18 cellular contexts compared by ENCODE assay signal in genomic region chr3:179837374-179837773, GRCh38.
DNase-seq lines count a peak whose midpoint lies in the region; ATAC-seq, FAIRE-seq and TF ChIP-seq lines count a peak whose summit lies in the region.
"Had no signal": no experiment of that assay in that cellular context is flagged by ENCODE, and none has a peak within 500 bp of the region (broad histone marks: within the 10 kb centered on the region; RNA-seq: fewer than 3 reads in every experiment).

No MANE protein-coding gene starts in this region.

- FAIRE-seq in bronchial epithelial cell (lab: Jason Lieb, UNC), result no peak
- no peak for FAIRE-seq in kidney (lab: Jason Lieb, UNC)
- FAIRE-seq: frontal cortex had no signal

- H3K9me1 ChIP-seq in IMR-90 (ENCODE audit: insufficient read depth, low read length), result no peaks in the 10 kb centered on the region

- H3K14ac ChIP-seq in IMR-90 (replicated peaks; ENCODE audit: low read depth, low read length), result no peak overlapping the region

- H3K27me3 ChIP-seq in IMR-90 (ENCODE audit: control insufficient read depth, insufficient read depth, low read length), result no peaks in the 10 kb centered on the region
- no peaks in the 10 kb centered on the region for H3K27me3 ChIP-seq in bronchial epithelial cell (ENCODE audit: control insufficient read depth, insufficient read depth, low read length)
- H3K27me3 ChIP-seq in left lung, result no peaks in the 10 kb centered on the region
- H3K27me3 ChIP-seq: vagina had no signal

- DNase-seq in AG10803 (ENCODE audit: low read depth), result peak; percentile 12
- DNase-seq in IMR-90, result peak; percentile 24
- peak; percentile 10 for DNase-seq in bronchial epithelial cell (ENCODE audit: low read depth)
- no peak for DNase-seq in left lung
- no peak for DNase-seq in kidney
- DNase-seq in stimulated activated CD4-positive, alpha-beta T cell treated with anti-CD3 and anti-CD28 coated beads, Interleukin-1b, Interleukin-23, amount 100 ng/mL, for 48 hours, result no peak
- DNase-seq in GM10248 (ENCODE audit: extremely low spot score), result no peak
- DNase-seq: activated CD8-positive, alpha-beta memory T cell treated with anti-CD3 and anti-CD28 coated beads, Interleukin-2, amount 50 U/mL, for 48 hours; CD8-positive, alpha-beta memory T cell; GDM1; islet precursor cell; NCI-H2029 treated with DMSO at 0.1 percent for 48 hours; stimulated activated CD4-positive, alpha-beta T cell treated with anti-CD3 and anti-CD28 coated beads, Interleukin-2, amount 100 ng/mL, for 24 hours had no signal

- intact Hi-C loops in IMR-90 (cut with micrococcal nuclease) (no loop called here), left lung (cut with DNase I) (no loop called here), kidney (cut with DNase I) (no loop called here)

- no peak overlapping the region for H2BK120ac ChIP-seq in IMR-90 (ENCODE audit: low read depth, low read length)

- dilution Hi-C loops in IMR-90 (cut with HindIII; ENCODE audit: low sequenced_read_pairs, unreplicated experiment), result no loop called here

- no peak overlapping the region for H4K91ac ChIP-seq in IMR-90 (ENCODE audit: insufficient read depth, low read depth, low read length)

- no peak overlapping the region for H3K4me3 ChIP-seq in AG10803 (ENCODE audit: low read length)
- H3K4me3 ChIP-seq in IMR-90 (ENCODE audit: insufficient read depth, low read depth, low read length), result no peak overlapping the region
- no peak overlapping the region for H3K4me3 ChIP-seq in bronchial epithelial cell (ENCODE audit: low read depth, low read length)
- no peak overlapping the region for H3K4me3 ChIP-seq in left lung
- H3K4me3 ChIP-seq in kidney (ENCODE audit: low read length in 2 of 2), result no peak overlapping the region
- H3K4me3 ChIP-seq: vagina had no signal

- H2AFZ ChIP-seq in IMR-90 (replicated peaks; ENCODE audit: low read length, poor library complexity), result no peak overlapping the region

- no TSS peak for BruUV-seq in IMR-90 (replicated peaks; lab: Mats Ljungman, UMichigan)

- H2BK15ac ChIP-seq in IMR-90 (ENCODE audit: low read depth, low read length), result no peak overlapping the region

- H4K20me1 ChIP-seq in IMR-90 (ENCODE audit: insufficient read depth, low read length), result no peaks in the 10 kb centered on the region

- no peaks in the 10 kb centered on the region for H3K79me1 ChIP-seq in IMR-90 (ENCODE audit: low read depth in 1 of 2, low read length in 2 of 2)

- H3K18ac ChIP-seq in IMR-90 (ENCODE audit: low read depth, low read length), result no peak overlapping the region

- no peak for TF ChIP-seq POLR2A in IMR-90 (IDR thresholded peaks at IDR 0.05; ENCODE audit: low read depth, low read length)

- H2BK5ac ChIP-seq in IMR-90 (ENCODE audit: low read depth, low read length, poor library complexity, severe bottlenecking), result no peak overlapping the region

- H3K4me1 ChIP-seq in IMR-90 (ENCODE audit: control insufficient read depth, insufficient read depth, low read length) (0 out of 2 replicates have a peak, but pooled peaks cover 2% of the 10 kb centered on the region), left lung (no peaks in the 10 kb centered on the region), kidney (ENCODE audit: control insufficient read depth in 1 of 2, insufficient read depth in 1 of 2, low read depth in 1 of 2, low read length in 2 of 2) (no peaks in the 10 kb centered on the region)
- H3K4me1 ChIP-seq: vagina had no signal

- H4K8ac ChIP-seq in IMR-90 (ENCODE audit: low read depth in 2 of 2, low read length in 2 of 2), result no peak overlapping the region

- no peak for ATAC-seq in IMR-90 (ENCODE audit: low read depth)
- peak; percentile 17 for ATAC-seq in left lung
- no peak for ATAC-seq in GM19351 (IDR thresholded peaks at IDR 0.05; ENCODE audit: unreplicated experiment)
- ATAC-seq: activated naive CD4-positive, alpha-beta T cell treated with anti-CD3 and anti-CD28 coated beads, Interleukin-2, amount 50 U/mL, for 72 hours had no signal

- H3K9me3 ChIP-seq in IMR-90 (ENCODE audit: control insufficient read depth, insufficient read depth, low read length) (no peaks in the 10 kb centered on the region), left lung (no peaks in the 10 kb centered on the region), kidney (ENCODE audit: control insufficient read depth in 1 of 2, low read length in 2 of 2) (no peaks in the 10 kb centered on the region)
- H3K9me3 ChIP-seq: vagina had no signal

- H3K4ac ChIP-seq in IMR-90 (ENCODE audit: low read depth, low read length), result no peak overlapping the region

- TF ChIP-seq RAD21 in IMR-90 (IDR thresholded peaks at IDR 0.05; ENCODE audit: low read length), result no peak

- H3K9ac ChIP-seq in IMR-90 (ENCODE audit: low read depth, low read length) (no peak overlapping the region), kidney (ENCODE audit: low read length in 2 of 2) (no peak overlapping the region)

- peak; percentile 20; the same call in 1 of the 2 replicates for TF ChIP-seq CTCF in AG10803 (conservative IDR thresholded peaks at IDR 0.05; ENCODE audit: low read length)
- TF ChIP-seq CTCF in IMR-90 (conservative IDR thresholded peaks at IDR 0.05; ENCODE audit: low read depth, low read length), result 0 out of 2 replicates have a peak, but pooled peaks have one; percentile 6
- no peak for TF ChIP-seq CTCF in bronchial epithelial cell (IDR thresholded peaks at IDR 0.05; ENCODE audit: insufficient read depth, low read length, severe bottlenecking)
- no peak for TF ChIP-seq CTCF in left lung (IDR thresholded peaks at IDR 0.05)
- TF ChIP-seq CTCF in kidney (IDR thresholded peaks at IDR 0.05; ENCODE audit: borderline replicate concordance, extremely low read depth, insufficient read depth), result no peak
- no peak for TF ChIP-seq CTCF in GM10248 (IDR thresholded peaks at IDR 0.05; ENCODE audit: control extremely low read depth, extremely low read depth, low read depth, missing control alignments)

- H3K36me3 ChIP-seq in IMR-90 (ENCODE audit: control insufficient read depth, insufficient read depth, low read length), result no peaks in the 10 kb centered on the region
- H3K36me3 ChIP-seq in bronchial epithelial cell (ENCODE audit: control insufficient read depth, insufficient read depth, low read length), result no peaks in the 10 kb centered on the region
- no peaks in the 10 kb centered on the region for H3K36me3 ChIP-seq in left lung
- H3K36me3 ChIP-seq in kidney (ENCODE audit: control insufficient read depth in 1 of 2, insufficient read depth in 2 of 2, low read length in 2 of 2), result no peaks in the 10 kb centered on the region
- H3K36me3 ChIP-seq: vagina had no signal

- POLR2A ChIA-PET in IMR-90 (lab: Charles Lee; ENCODE audit: unreplicated experiment), result no interaction called here
- POLR2A ChIA-PET in GM10248 (lab: Yijun Ruan, JAX), result no interaction called here

- H3K23ac ChIP-seq in IMR-90 (ENCODE audit: low read depth, low read length), result no peak overlapping the region

- no peak overlapping the region for H4K5ac ChIP-seq in IMR-90 (ENCODE audit: low read depth, low read length)

- no peak overlapping the region for H3K4me2 ChIP-seq in IMR-90 (ENCODE audit: low read depth, low read length)

- CTCF ChIA-PET in IMR-90 (lab: Yijun Ruan, JAX) (no interaction called here), GM10248 (lab: Yijun Ruan, JAX) (interaction anchor here (1.5 to 1.6 kb wide), 2 partner anchors 14 to 188 kb away, joined by 5 read pairs; no protein-coding TSS in a partner anchor)

- no peak overlapping the region for H2BK20ac ChIP-seq in IMR-90 (ENCODE audit: low read depth, low read length)

- in situ Hi-C loops in IMR-90 (cut with MboI; ENCODE audit: low sequenced_read_pairs), result no loop called here

- H2AK9ac ChIP-seq in IMR-90 (replicated peaks; ENCODE audit: low read depth, low read length, poor library complexity), result no peak overlapping the region

- no peak overlapping the region for H3K56ac ChIP-seq in IMR-90 (ENCODE audit: extremely low read depth, insufficient read depth, low read length)

- WGBS in IMR-90 (ENCODE audit: extremely low coverage in 2 of 2, insufficient read length in 1 of 2), 2 experiments, result no CpG with 5 or more reads among the region's 2 CpGs

- H2AK5ac ChIP-seq in IMR-90 (ENCODE audit: low read depth, low read length), result no peak overlapping the region

- no peak overlapping the region for H3K27ac ChIP-seq in IMR-90 (ENCODE audit: insufficient read depth, low read length)
- no peak overlapping the region for H3K27ac ChIP-seq in left lung
- H3K27ac ChIP-seq in kidney (ENCODE audit: low read depth in 2 of 2, low read length in 2 of 2), result no peak overlapping the region
- H3K27ac ChIP-seq: HL-60, vagina had no signal

TF ChIP-seq in IMR-90, 13 proteins besides CTCF, POLR2A, EP300 and RAD21 (continues in another document):
- TF ChIP-seq MAFK (IDR thresholded peaks at IDR 0.05; ENCODE audit: low read depth, low read length), result no peak
- TF ChIP-seq NFE2L2 (IDR thresholded peaks at IDR 0.05; ENCODE audit: low read depth, low read length), result no peak
- no peak for TF ChIP-seq CEBPB (IDR thresholded peaks at IDR 0.05; ENCODE audit: low read depth, low read length)
- TF ChIP-seq MXI1 (IDR thresholded peaks at IDR 0.05; ENCODE audit: borderline replicate concordance, low read depth, low read length), result no peak
- TF ChIP-seq RCOR1 (IDR thresholded peaks at IDR 0.05; ENCODE audit: insufficient replicate concordance, low read length), result no peak
- TF ChIP-seq CHD1 (IDR thresholded peaks at IDR 0.05; ENCODE audit: low read depth, low read length), result no peak
- TF ChIP-seq USF2 (IDR thresholded peaks at IDR 0.05; ENCODE audit: low read depth, low read length), result no peak
- no peak for TF ChIP-seq MAZ (IDR thresholded peaks at IDR 0.05; ENCODE audit: borderline replicate concordance, low read depth, low read length)
- TF ChIP-seq ELK1 (IDR thresholded peaks at IDR 0.05; ENCODE audit: borderline replicate concordance, low read depth, low read length), result no peak
- no peak for TF ChIP-seq FOS (IDR thresholded peaks at IDR 0.05; ENCODE audit: low read depth, low read length)
- no peak for TF ChIP-seq RFX5 (IDR thresholded peaks at IDR 0.05; ENCODE audit: low read depth, low read length)
- no peak for TF ChIP-seq BHLHE40 (IDR thresholded peaks at IDR 0.05; ENCODE audit: low read depth, low read length)

Comparison
In these comparisons a context has a peak if more than half of its experiments do, and no peak if none do; other contexts are left out.
1. DNase-seq: peak in AG10803 (single experiment), IMR-90 (single experiment) and bronchial epithelial cell (single experiment); none in left lung (0 of 2), kidney (single experiment), stimulated activated CD4-positive, alpha-beta T cell treated with anti-CD3 and anti-CD28 coated beads, Interleukin-1b, Interleukin-23, amount 100 ng/mL, for 48 hours (single experiment) and GM10248 (single experiment).
2. CTCF ChIP-seq: peak in AG10803 (single experiment) and IMR-90 (single experiment); none in bronchial epithelial cell (single experiment), left lung (0 of 2), kidney (single experiment) and GM10248 (single experiment).